2 cellular contexts compared by ENCODE assay signal in the genomic region with DNA sequence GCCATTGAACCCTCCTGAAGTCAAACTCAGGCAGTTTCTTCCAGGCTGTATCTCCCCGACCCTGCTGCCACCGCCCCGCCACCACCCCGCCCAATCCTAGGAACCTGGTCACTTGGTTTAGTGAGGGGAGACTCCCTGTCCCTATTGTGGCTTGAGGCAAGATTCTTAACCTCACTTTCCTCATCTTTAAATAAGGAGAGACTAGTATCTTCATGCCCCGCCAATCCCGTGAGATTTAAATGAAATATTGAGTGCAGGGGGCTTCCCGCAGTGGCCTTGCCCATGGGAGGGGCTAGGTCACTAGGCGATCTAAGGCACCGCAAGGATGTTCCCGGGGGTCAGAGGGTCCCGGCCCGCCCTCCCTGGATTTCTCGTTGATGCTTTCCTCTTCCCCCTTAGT.
TF ChIP-seq lines count a peak whose summit lies in the region.

No MANE protein-coding gene starts in this region.

TF ChIP-seq in GM23338, 12 proteins besides CTCF, POLR2A, EP300 and RAD21:
- TF ChIP-seq, protein P1, sequence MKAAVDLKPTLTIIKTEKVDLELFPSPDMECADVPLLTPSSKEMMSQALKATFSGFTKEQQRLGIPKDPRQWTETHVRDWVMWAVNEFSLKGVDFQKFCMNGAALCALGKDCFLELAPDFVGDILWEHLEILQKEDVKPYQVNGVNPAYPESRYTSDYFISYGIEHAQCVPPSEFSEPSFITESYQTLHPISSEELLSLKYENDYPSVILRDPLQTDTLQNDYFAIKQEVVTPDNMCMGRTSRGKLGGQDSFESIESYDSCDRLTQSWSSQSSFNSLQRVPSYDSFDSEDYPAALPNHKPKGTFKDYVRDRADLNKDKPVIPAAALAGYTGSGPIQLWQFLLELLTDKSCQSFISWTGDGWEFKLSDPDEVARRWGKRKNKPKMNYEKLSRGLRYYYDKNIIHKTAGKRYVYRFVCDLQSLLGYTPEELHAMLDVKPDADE (IDR thresholded peaks at IDR 0.05): no peak
- no peak for TF ChIP-seq NANOG (IDR thresholded peaks at IDR 0.05; ENCODE audit: borderline replicate concordance)
- TF ChIP-seq EZH2 (IDR thresholded peaks at IDR 0.05; ENCODE audit: low read depth, unreplicated experiment): no peak

TF ChIP-seq in K562, 482 proteins besides CTCF, POLR2A, EP300 and RAD21:
- TF ChIP-seq RAD51 (IDR thresholded peaks at IDR 0.05; ENCODE audit: borderline replicate concordance, low read depth) (no peak), EHMT2 (IDR thresholded peaks at IDR 0.05) (no peak), ILK (tag; IDR thresholded peaks at IDR 0.05; ENCODE audit: borderline replicate concordance, low read depth) (no peak)
- TF ChIP-seq, protein P2, sequence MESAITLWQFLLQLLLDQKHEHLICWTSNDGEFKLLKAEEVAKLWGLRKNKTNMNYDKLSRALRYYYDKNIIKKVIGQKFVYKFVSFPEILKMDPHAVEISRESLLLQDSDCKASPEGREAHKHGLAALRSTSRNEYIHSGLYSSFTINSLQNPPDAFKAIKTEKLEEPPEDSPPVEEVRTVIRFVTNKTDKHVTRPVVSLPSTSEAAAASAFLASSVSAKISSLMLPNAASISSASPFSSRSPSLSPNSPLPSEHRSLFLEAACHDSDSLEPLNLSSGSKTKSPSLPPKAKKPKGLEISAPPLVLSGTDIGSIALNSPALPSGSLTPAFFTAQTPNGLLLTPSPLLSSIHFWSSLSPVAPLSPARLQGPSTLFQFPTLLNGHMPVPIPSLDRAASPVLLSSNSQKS (CRISPR knock-in tag; IDR thresholded peaks at IDR 0.05): no peak
- TF ChIP-seq, protein P3, sequence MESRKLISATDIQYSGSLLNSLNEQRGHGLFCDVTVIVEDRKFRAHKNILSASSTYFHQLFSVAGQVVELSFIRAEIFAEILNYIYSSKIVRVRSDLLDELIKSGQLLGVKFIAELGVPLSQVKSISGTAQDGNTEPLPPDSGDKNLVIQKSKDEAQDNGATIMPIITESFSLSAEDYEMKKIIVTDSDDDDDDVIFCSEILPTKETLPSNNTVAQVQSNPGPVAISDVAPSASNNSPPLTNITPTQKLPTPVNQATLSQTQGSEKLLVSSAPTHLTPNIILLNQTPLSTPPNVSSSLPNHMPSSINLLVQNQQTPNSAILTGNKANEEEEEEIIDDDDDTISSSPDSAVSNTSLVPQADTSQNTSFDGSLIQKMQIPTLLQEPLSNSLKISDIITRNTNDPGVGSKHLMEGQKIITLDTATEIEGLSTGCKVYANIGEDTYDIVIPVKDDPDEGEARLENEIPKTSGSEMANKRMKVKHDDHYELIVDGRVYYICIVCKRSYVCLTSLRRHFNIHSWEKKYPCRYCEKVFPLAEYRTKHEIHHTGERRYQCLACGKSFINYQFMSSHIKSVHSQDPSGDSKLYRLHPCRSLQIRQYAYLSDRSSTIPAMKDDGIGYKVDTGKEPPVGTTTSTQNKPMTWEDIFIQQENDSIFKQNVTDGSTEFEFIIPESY (CRISPR knock-in tag; IDR thresholded peaks at IDR 0.05): peak; percentile 59; the same call in 1 of the 2 replicates
